ENCODE assay signal across 25 cellular contexts in genomic region chr3:154217663-154218062, GRCh38.
"Had no signal": no experiment of that assay in that cellular context is flagged by ENCODE, and none has a peak within 500 bp of the region (broad histone marks: within the 10 kb centered on the region; RNA-seq: fewer than 3 reads in every experiment).

No MANE protein-coding gene starts in this region.

- H3K4me3 Mint-ChIP-seq: activated naive CD8-positive, alpha-beta T cell treated with anti-CD3 and anti-CD28 coated beads for 36 hours; activated T-cell treated with anti-CD3 and anti-CD28 coated beads, Interleukin-2, amount 50 U/mL, for 4 hours; endodermal cell; nephron; stimulated activated naive B cell treated with anti-CD40 and anti-IgM and Interleukin-4, amounts not matched to agents 10 μg/mL and 1 μg/mL and 100 μg/mL, for 72 hours; T-helper 2 cell treated with Interferon-gamma antibody and Interleukin-4, amounts not matched to agents 5 μg/mL and 100 μg/mL, for 36 hours had no signal

- H3K4me1 Mint-ChIP-seq: activated naive CD8-positive, alpha-beta T cell treated with anti-CD3 and anti-CD28 coated beads for 36 hours; endodermal cell; nephron; stimulated activated naive B cell treated with anti-CD40 and anti-IgM and Interleukin-4, amounts not matched to agents 10 μg/mL and 1 μg/mL and 100 μg/mL, for 72 hours had no signal

- DNase-seq: activated CD4-positive, alpha-beta T cell treated with anti-CD3 and anti-CD28 coated beads for 1 hour; activated CD8-positive, alpha-beta memory T cell treated with anti-CD3 and anti-CD28 coated beads, Interleukin-2, amount 50 U/mL, for 48 hours; activated naive CD4-positive, alpha-beta T cell treated with Interleukin-2 at 50 U/mL for 16 hours; activated naive CD8-positive, alpha-beta T cell treated with anti-CD3 and anti-CD28 coated beads for 36 hours; activated T-cell treated with anti-CD3 and anti-CD28 coated beads, Interleukin-2, amount 50 U/mL, for 4 hours; endodermal cell; esophagus squamous epithelium; gastrocnemius medialis; head of caudate nucleus; hypothalamus; left ventricle myocardium superior; mammary epithelial cell; occipital lobe; posterior cingulate gyrus; sigmoid colon; stimulated activated CD4-positive, alpha-beta T cell treated with anti-CD3 and anti-CD28 coated beads, Interleukin-2, amount 100 ng/mL, for 48 hours; stimulated activated CD8-positive, alpha-beta memory T cell treated with anti-CD3 and anti-CD28 coated beads, Interleukin-4, amount 100 ng/mL, for 48 hours; stimulated activated naive B cell treated with anti-CD40 and anti-IgM and Interleukin-4, amounts not matched to agents 10 μg/mL and 1 μg/mL and 100 μg/mL, for 72 hours; transverse colon had no signal

- H3K36me3 Mint-ChIP-seq: activated naive CD8-positive, alpha-beta T cell treated with anti-CD3 and anti-CD28 coated beads for 36 hours; stimulated activated naive B cell treated with anti-CD40 and anti-IgM and Interleukin-4, amounts not matched to agents 10 μg/mL and 1 μg/mL and 100 μg/mL, for 72 hours had no signal

- ATAC-seq: activated T-cell treated with anti-CD3 and anti-CD28 coated beads, Interleukin-2, amount 50 U/mL, for 4 hours; gastrocnemius medialis; left ventricle myocardium superior; stimulated activated naive B cell treated with anti-CD40 and anti-IgM and Interleukin-4, amounts not matched to agents 10 μg/mL and 1 μg/mL and 100 μg/mL, for 72 hours had no signal

- H3K27me3 Mint-ChIP-seq: stimulated activated naive B cell treated with anti-CD40 and anti-IgM and Interleukin-4, amounts not matched to agents 10 μg/mL and 1 μg/mL and 100 μg/mL, for 72 hours had no signal

- H3K36me3 ChIP-seq: breast epithelium, esophagus squamous epithelium, gastrocnemius medialis, transverse colon had no signal

- H3K27ac Mint-ChIP-seq: activated naive CD8-positive, alpha-beta T cell treated with anti-CD3 and anti-CD28 coated beads for 36 hours; activated T-helper 2 cell treated with anti-CD3 and anti-CD28 coated beads, Interferon-gamma antibody, Interleukin-2, Interleukin-4, amounts not matched to agents 10 μg/mL and 5 μg/mL and 100 μg/mL, durations not matched to agents 14 hours and 24 hours and 36 hours; endodermal cell; stimulated activated naive B cell treated with anti-CD40 and anti-IgM and Interleukin-4, amounts not matched to agents 10 μg/mL and 1 μg/mL and 100 μg/mL, for 72 hours; T-helper 2 cell treated with Interferon-gamma antibody and Interleukin-4, amounts not matched to agents 5 μg/mL and 100 μg/mL, for 36 hours had no signal

- H3K4me3 ChIP-seq: breast epithelium, coronary artery, esophagus squamous epithelium, gastrocnemius medialis, sigmoid colon, smooth muscle cell, transverse colon had no signal

- H3K27me3 ChIP-seq: breast epithelium, esophagus squamous epithelium, gastrocnemius medialis, sigmoid colon, transverse colon had no signal

- H3K9me3 Mint-ChIP-seq: activated naive CD8-positive, alpha-beta T cell treated with anti-CD3 and anti-CD28 coated beads for 36 hours; activated T-cell treated with anti-CD3 and anti-CD28 coated beads, Interleukin-2, amount 50 U/mL, for 4 hours; activated T-helper 2 cell treated with anti-CD3 and anti-CD28 coated beads, Interferon-gamma antibody, Interleukin-2, Interleukin-4, amounts not matched to agents 10 μg/mL and 5 μg/mL and 100 μg/mL, durations not matched to agents 14 hours and 24 hours and 36 hours; endodermal cell; stimulated activated naive B cell treated with anti-CD40 and anti-IgM and Interleukin-4, amounts not matched to agents 10 μg/mL and 1 μg/mL and 100 μg/mL, for 72 hours; T-helper 2 cell treated with Interferon-gamma antibody and Interleukin-4, amounts not matched to agents 5 μg/mL and 100 μg/mL, for 36 hours had no signal

- H3K9me3 ChIP-seq: breast epithelium, esophagus squamous epithelium, gastrocnemius medialis, sigmoid colon, transverse colon had no signal

- H3K4me1 ChIP-seq: breast epithelium, gastrocnemius medialis, transverse colon had no signal

- H3K27ac ChIP-seq: breast epithelium, coronary artery, gastrocnemius medialis, transverse colon had no signal
